1 cellular context compared by ENCODE assay signal in the genomic region with DNA sequence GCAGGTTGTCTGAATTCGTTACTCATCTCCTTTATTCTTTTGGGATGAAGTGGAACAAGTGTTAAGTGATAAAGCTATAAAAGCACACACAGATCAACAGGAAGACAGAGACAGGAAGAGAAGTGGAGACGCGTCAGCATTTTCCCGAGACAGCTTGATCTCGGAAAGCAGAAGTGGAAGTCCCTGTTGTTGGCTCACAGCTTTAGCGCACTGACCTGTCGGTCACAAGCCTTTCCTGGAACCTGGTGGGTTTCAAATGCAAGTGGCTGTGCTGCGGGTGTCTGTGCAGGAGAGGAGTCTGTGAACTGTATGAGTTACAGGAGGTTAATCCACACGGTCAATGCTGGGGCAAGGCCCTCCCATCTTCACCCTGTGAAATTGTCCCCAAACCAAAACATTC.
TF ChIP-seq lines count a peak whose summit lies in the region.

No MANE protein-coding gene starts in this region.

TF ChIP-seq in K562, 482 proteins besides CTCF, POLR2A, EP300 and RAD21 (continued from another document):
- TF ChIP-seq, protein P1, sequence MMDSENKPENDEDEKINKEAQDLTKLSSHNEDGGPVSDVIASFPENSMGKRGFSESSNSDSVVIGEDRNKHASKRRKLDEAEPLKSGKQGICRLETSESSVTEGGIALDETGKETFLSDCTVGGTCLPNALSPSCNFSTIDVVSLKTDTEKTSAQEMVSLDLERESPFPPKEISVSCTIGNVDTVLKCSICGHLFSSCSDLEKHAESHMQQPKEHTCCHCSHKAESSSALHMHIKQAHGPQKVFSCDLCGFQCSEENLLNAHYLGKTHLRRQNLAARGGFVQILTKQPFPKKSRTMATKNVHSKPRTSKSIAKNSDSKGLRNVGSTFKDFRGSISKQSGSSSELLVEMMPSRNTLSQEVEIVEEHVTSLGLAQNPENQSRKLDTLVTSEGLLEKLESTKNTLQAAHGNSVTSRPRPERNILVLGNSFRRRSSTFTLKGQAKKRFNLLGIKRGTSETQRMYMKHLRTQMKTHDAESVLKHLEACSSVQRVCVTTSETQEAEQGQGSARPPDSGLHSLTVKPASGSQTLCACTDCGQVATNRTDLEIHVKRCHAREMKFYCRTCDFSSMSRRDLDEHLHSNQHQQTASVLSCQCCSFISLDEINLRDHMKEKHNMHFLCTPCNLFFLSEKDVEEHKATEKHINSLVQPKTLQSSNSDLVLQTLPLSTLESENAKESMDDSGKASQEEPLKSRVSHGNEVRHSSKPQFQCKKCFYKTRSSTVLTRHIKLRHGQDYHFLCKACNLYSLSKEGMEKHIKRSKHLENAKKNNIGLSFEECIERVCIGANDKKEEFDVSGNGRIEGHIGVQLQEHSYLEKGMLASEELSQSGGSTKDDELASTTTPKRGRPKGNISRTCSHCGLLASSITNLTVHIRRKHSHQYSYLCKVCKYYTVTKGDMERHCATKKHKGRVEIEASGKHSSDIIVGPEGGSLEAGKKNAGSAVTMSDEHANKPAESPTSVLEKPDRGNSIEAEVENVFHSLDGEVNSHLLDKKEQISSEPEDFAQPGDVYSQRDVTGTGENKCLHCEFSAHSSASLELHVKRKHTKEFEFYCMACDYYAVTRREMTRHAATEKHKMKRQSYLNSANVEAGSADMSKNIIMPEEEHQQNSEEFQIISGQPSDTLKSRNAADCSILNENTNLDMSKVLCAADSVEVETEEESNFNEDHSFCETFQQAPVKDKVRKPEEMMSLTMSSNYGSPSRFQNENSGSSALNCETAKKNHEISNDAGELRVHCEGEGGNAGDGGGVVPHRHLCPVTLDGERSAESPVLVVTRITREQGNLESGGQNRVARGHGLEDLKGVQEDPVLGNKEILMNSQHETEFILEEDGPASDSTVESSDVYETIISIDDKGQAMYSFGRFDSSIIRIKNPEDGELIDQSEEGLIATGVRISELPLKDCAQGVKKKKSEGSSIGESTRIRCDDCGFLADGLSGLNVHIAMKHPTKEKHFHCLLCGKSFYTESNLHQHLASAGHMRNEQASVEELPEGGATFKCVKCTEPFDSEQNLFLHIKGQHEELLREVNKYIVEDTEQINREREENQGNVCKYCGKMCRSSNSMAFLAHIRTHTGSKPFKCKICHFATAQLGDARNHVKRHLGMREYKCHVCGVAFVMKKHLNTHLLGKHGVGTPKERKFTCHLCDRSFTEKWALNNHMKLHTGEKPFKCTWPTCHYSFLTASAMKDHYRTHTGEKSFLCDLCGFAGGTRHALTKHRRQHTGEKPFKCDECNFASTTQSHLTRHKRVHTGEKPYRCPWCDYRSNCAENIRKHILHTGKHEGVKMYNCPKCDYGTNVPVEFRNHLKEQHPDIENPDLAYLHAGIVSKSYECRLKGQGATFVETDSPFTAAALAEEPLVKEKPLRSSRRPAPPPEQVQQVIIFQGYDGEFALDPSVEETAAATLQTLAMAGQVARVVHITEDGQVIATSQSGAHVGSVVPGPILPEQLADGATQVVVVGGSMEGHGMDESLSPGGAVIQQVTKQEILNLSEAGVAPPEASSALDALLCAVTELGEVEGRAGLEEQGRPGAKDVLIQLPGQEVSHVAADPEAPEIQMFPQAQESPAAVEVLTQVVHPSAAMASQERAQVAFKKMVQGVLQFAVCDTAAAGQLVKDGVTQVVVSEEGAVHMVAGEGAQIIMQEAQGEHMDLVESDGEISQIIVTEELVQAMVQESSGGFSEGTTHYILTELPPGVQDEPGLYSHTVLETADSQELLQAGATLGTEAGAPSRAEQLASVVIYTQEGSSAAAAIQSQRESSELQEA (IDR thresholded peaks at IDR 0.05; ENCODE audit: low read depth), result no peak
